Comparison of ENCODE assay signal across 1 cellular context in genomic region chr10:123203393-123204126, GRCh38.
TF ChIP-seq lines count a peak whose summit lies in the region.

No MANE protein-coding gene starts in this region.

TF ChIP-seq in HepG2, 621 proteins besides CTCF, POLR2A, EP300 and RAD21 (continued from another document and continues in another):
- TF ChIP-seq FOXP4 (CRISPR knock-in tag; IDR thresholded peaks at IDR 0.05) (0 out of 2 replicates have a peak, but pooled peaks have one; percentile 15), HDAC1 (CRISPR knock-in tag; IDR thresholded peaks at IDR 0.05) (peak; percentile 18; the same call in 1 of the 2 replicates), ZNF652 (CRISPR knock-in tag; IDR thresholded peaks at IDR 0.05; ENCODE audit: borderline replicate concordance, low read depth) (no peak), ZMYM3 (CRISPR knock-in tag; IDR thresholded peaks at IDR 0.05) (peak; percentile 90; the same call in 1 of the 2 replicates), NCOA2 (CRISPR knock-in tag; IDR thresholded peaks at IDR 0.05) (peak; percentile 81), IKZF5 (CRISPR knock-in tag; IDR thresholded peaks at IDR 0.05) (peak; percentile 73), HNRNPL (IDR thresholded peaks at IDR 0.05; ENCODE audit: low read depth, low read length) (0 out of 2 replicates have a peak, but pooled peaks have one; percentile 44), GATAD2A (CRISPR knock-in tag; IDR thresholded peaks at IDR 0.05) (peak; percentile 86), ZFP90 (CRISPR knock-in tag; IDR thresholded peaks at IDR 0.05; ENCODE audit: borderline replicate concordance) (peak; percentile 75; the same call in 1 of the 2 replicates), BHLHE40 (IDR thresholded peaks at IDR 0.05; ENCODE audit: low read length) (0 out of 2 replicates have a peak, but pooled peaks have one; percentile 38), ATF4 (CRISPR knock-in tag; IDR thresholded peaks at IDR 0.05) (0 out of 4 replicates have a peak, but pooled peaks of 1 of the 2 experiments have one; percentile 27), FOSL2 (CRISPR knock-in tag; IDR thresholded peaks at IDR 0.05) (peak; percentile 97), SOX6 (IDR thresholded peaks at IDR 0.05) (no peak), SOX6 (CRISPR knock-in tag; IDR thresholded peaks at IDR 0.05) (peak; percentile 42), KAT8 (CRISPR knock-in tag; IDR thresholded peaks at IDR 0.05) (peak; percentile 49; the same call in 1 of the 2 replicates), ZNF770 (CRISPR knock-in tag; IDR thresholded peaks at IDR 0.05) (peak; percentile 98), PPARG (CRISPR knock-in tag; conservative IDR thresholded peaks at IDR 0.05) (0 out of 2 replicates have a peak, but pooled peaks have one; percentile 19), FOXP1 (IDR thresholded peaks at IDR 0.05) (no peak), FOXP1 (CRISPR knock-in tag; IDR thresholded peaks at IDR 0.05) (peak; percentile 54; the same call in 1 of the 2 replicates), SOX13 (IDR thresholded peaks at IDR 0.05) (no peak), SOX13 (CRISPR knock-in tag; conservative IDR thresholded peaks at IDR 0.05 in 1 of 2, IDR thresholded peaks at IDR 0.05 in 1 of 2) (peak in 1 of 2 experiments; percentile 56; a peak in 1 of 4 replicates), ZBED4 (CRISPR knock-in tag; IDR thresholded peaks at IDR 0.05; ENCODE audit: borderline replicate concordance) (peak; percentile 39; the same call in 1 of the 2 replicates), ZNF576 (CRISPR knock-in tag; IDR thresholded peaks at IDR 0.05) (no peak), FOXA3 (CRISPR knock-in tag; IDR thresholded peaks at IDR 0.05) (peak; percentile 96), HOXA3 (CRISPR knock-in tag; IDR thresholded peaks at IDR 0.05) (peak; percentile 17; the same call in 1 of the 2 replicates), JUN (CRISPR knock-in tag; IDR thresholded peaks at IDR 0.05) (peak; percentile 88), ZNF678 (CRISPR knock-in tag; IDR thresholded peaks at IDR 0.05) (no peak), KDM1A (CRISPR knock-in tag; IDR thresholded peaks at IDR 0.05) (peak; percentile 23; the same call in 1 of the 2 replicates), NR2C2 (CRISPR knock-in tag; IDR thresholded peaks at IDR 0.05; ENCODE audit: borderline replicate concordance) (no peak), NRL (CRISPR knock-in tag; IDR thresholded peaks at IDR 0.05; ENCODE audit: borderline replicate concordance) (no peak), SP2 (CRISPR knock-in tag; IDR thresholded peaks at IDR 0.05) (no peak), ZNF280D (CRISPR knock-in tag; IDR thresholded peaks at IDR 0.05) (0 out of 2 replicates have a peak, but pooled peaks have one; percentile 61), MIER3 (CRISPR knock-in tag; IDR thresholded peaks at IDR 0.05; ENCODE audit: borderline replicate concordance) (0 out of 2 replicates have a peak, but pooled peaks have one; percentile 49), ZKSCAN8 (CRISPR knock-in tag; IDR thresholded peaks at IDR 0.05; ENCODE audit: borderline replicate concordance) (peak; percentile 61), SOX5 (CRISPR knock-in tag; IDR thresholded peaks at IDR 0.05; ENCODE audit: borderline replicate concordance) (peak; percentile 28; the same call in 1 of the 2 replicates), PHF21A (CRISPR knock-in tag; IDR thresholded peaks at IDR 0.05) (peak; percentile 46; the same call in 1 of the 2 replicates), RERE (CRISPR knock-in tag; IDR thresholded peaks at IDR 0.05; ENCODE audit: low read depth) (peak; percentile 41; the same call in 1 of the 2 replicates), BCL6 (CRISPR knock-in tag; IDR thresholded peaks at IDR 0.05) (peak; percentile 80), SALL2 (CRISPR knock-in tag; IDR thresholded peaks at IDR 0.05) (no peak), ZNF644 (CRISPR knock-in tag; IDR thresholded peaks at IDR 0.05; ENCODE audit: low read depth) (peak; percentile 68), ZNF746 (CRISPR knock-in tag; IDR thresholded peaks at IDR 0.05) (no peak), DRAP1 (CRISPR knock-in tag; IDR thresholded peaks at IDR 0.05) (peak; percentile 23; the same call in 1 of the 2 replicates), ZNF564 (CRISPR knock-in tag; IDR thresholded peaks at IDR 0.05) (no peak)
